Comparison of ENCODE assay signal across 1 cellular context in the genomic region with DNA sequence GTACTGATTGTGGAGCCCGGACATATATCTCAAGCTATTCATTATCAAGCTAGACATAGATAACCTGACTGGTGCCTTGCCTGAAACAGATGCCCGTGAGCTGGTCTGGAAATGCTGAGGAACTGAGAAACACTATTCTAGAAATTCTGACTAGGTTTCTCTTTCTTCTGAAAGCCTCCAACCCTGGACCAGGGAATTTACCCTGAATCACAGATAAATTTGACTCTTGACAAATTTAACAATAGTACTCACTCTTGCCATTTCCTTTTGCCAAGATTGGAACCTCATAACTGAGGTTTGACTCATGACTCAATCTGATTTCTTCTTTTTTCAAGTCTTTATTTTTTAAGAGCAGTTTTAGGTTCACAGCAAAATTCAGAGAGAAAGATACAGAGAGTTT.
TF ChIP-seq lines count a peak whose summit lies in the region.

No MANE protein-coding gene starts in this region.

TF ChIP-seq in GM12878, 131 proteins besides CTCF, POLR2A, EP300 and RAD21 (continued from another document and continues in another):
- TF ChIP-seq MYC (IDR thresholded peaks at IDR 0.05; ENCODE audit: insufficient read depth, insufficient read length, insufficient replicate concordance, low read length, severe bottlenecking): no peak
- no peak for TF ChIP-seq ZSCAN29 (IDR thresholded peaks at IDR 0.05)
- TF ChIP-seq KDM1A (IDR thresholded peaks at IDR 0.05; ENCODE audit: borderline replicate concordance): no peak
- TF ChIP-seq NR2F1 (conservative IDR thresholded peaks at IDR 0.05): no peak
- TF ChIP-seq, protein P1, sequence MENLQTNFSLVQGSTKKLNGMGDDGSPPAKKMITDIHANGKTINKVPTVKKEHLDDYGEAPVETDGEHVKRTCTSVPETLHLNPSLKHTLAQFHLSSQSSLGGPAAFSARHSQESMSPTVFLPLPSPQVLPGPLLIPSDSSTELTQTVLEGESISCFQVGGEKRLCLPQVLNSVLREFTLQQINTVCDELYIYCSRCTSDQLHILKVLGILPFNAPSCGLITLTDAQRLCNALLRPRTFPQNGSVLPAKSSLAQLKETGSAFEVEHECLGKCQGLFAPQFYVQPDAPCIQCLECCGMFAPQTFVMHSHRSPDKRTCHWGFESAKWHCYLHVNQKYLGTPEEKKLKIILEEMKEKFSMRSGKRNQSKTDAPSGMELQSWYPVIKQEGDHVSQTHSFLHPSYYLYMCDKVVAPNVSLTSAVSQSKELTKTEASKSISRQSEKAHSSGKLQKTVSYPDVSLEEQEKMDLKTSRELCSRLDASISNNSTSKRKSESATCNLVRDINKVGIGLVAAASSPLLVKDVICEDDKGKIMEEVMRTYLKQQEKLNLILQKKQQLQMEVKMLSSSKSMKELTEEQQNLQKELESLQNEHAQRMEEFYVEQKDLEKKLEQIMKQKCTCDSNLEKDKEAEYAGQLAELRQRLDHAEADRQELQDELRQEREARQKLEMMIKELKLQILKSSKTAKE (IDR thresholded peaks at IDR 0.05; ENCODE audit: low read depth, poor library complexity, severe bottlenecking): peak; percentile 70
- no peak for TF ChIP-seq SIN3A (IDR thresholded peaks at IDR 0.05; ENCODE audit: low read depth, low read length)
- TF ChIP-seq TCF3 (IDR thresholded peaks at IDR 0.05; ENCODE audit: borderline replicate concordance, insufficient read depth, low read depth, low read length): no peak
- TF ChIP-seq, protein P2, sequence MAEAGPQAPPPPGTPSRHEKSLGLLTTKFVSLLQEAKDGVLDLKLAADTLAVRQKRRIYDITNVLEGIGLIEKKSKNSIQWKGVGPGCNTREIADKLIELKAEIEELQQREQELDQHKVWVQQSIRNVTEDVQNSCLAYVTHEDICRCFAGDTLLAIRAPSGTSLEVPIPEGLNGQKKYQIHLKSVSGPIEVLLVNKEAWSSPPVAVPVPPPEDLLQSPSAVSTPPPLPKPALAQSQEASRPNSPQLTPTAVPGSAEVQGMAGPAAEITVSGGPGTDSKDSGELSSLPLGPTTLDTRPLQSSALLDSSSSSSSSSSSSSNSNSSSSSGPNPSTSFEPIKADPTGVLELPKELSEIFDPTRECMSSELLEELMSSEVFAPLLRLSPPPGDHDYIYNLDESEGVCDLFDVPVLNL (IDR thresholded peaks at IDR 0.05; ENCODE audit: low read depth, low read length): no peak
- TF ChIP-seq IKZF1 (conservative IDR thresholded peaks at IDR 0.05): peak; percentile 53
- TF ChIP-seq, protein P3, sequence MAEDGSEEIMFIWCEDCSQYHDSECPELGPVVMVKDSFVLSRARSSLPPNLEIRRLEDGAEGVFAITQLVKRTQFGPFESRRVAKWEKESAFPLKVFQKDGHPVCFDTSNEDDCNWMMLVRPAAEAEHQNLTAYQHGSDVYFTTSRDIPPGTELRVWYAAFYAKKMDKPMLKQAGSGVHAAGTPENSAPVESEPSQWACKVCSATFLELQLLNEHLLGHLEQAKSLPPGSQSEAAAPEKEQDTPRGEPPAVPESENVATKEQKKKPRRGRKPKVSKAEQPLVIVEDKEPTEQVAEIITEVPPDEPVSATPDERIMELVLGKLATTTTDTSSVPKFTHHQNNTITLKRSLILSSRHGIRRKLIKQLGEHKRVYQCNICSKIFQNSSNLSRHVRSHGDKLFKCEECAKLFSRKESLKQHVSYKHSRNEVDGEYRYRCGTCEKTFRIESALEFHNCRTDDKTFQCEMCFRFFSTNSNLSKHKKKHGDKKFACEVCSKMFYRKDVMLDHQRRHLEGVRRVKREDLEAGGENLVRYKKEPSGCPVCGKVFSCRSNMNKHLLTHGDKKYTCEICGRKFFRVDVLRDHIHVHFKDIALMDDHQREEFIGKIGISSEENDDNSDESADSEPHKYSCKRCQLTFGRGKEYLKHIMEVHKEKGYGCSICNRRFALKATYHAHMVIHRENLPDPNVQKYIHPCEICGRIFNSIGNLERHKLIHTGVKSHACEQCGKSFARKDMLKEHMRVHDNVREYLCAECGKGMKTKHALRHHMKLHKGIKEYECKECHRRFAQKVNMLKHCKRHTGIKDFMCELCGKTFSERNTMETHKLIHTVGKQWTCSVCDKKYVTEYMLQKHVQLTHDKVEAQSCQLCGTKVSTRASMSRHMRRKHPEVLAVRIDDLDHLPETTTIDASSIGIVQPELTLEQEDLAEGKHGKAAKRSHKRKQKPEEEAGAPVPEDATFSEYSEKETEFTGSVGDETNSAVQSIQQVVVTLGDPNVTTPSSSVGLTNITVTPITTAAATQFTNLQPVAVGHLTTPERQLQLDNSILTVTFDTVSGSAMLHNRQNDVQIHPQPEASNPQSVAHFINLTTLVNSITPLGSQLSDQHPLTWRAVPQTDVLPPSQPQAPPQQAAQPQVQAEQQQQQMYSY (CRISPR knock-in tag; IDR thresholded peaks at IDR 0.05): no peak
- no peak for TF ChIP-seq SMC3 (IDR thresholded peaks at IDR 0.05; ENCODE audit: borderline replicate concordance, low read length)
- no peak for TF ChIP-seq NBN (IDR thresholded peaks at IDR 0.05)
- TF ChIP-seq SREBF1 (IDR thresholded peaks at IDR 0.05; ENCODE audit: low read length): no peak
- TF ChIP-seq STAT3 (IDR thresholded peaks at IDR 0.05; ENCODE audit: low read depth, low read length): no peak
- no peak for TF ChIP-seq ZNF384 (IDR thresholded peaks at IDR 0.05; ENCODE audit: borderline replicate concordance, low read depth, low read length)
- TF ChIP-seq, protein P4, sequence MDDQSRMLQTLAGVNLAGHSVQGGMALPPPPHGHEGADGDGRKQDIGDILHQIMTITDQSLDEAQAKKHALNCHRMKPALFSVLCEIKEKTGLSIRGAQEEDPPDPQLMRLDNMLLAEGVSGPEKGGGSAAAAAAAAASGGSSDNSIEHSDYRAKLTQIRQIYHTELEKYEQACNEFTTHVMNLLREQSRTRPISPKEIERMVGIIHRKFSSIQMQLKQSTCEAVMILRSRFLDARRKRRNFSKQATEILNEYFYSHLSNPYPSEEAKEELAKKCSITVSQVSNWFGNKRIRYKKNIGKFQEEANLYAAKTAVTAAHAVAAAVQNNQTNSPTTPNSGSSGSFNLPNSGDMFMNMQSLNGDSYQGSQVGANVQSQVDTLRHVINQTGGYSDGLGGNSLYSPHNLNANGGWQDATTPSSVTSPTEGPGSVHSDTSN (IDR thresholded peaks at IDR 0.05; ENCODE audit: insufficient replicate concordance, low read depth, low read length): no peak
- peak in 1 of 2 experiments; percentile 68; a peak in 1 of 4 replicates for TF ChIP-seq ETV6 (conservative IDR thresholded peaks at IDR 0.05 in 1 of 2, IDR thresholded peaks at IDR 0.05 in 1 of 2; ENCODE audit: borderline replicate concordance in 1 of 2, low read depth in 1 of 2)
- TF ChIP-seq, protein P5, sequence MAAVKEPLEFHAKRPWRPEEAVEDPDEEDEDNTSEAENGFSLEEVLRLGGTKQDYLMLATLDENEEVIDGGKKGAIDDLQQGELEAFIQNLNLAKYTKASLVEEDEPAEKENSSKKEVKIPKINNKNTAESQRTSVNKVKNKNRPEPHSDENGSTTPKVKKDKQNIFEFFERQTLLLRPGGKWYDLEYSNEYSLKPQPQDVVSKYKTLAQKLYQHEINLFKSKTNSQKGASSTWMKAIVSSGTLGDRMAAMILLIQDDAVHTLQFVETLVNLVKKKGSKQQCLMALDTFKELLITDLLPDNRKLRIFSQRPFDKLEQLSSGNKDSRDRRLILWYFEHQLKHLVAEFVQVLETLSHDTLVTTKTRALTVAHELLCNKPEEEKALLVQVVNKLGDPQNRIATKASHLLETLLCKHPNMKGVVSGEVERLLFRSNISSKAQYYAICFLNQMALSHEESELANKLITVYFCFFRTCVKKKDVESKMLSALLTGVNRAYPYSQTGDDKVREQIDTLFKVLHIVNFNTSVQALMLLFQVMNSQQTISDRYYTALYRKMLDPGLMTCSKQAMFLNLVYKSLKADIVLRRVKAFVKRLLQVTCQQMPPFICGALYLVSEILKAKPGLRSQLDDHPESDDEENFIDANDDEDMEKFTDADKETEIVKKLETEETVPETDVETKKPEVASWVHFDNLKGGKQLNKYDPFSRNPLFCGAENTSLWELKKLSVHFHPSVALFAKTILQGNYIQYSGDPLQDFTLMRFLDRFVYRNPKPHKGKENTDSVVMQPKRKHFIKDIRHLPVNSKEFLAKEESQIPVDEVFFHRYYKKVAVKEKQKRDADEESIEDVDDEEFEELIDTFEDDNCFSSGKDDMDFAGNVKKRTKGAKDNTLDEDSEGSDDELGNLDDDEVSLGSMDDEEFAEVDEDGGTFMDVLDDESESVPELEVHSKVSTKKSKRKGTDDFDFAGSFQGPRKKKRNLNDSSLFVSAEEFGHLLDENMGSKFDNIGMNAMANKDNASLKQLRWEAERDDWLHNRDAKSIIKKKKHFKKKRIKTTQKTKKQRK (IDR thresholded peaks at IDR 0.05; ENCODE audit: low read depth, low read length): no peak
- TF ChIP-seq SMARCA5 (IDR thresholded peaks at IDR 0.05): no peak
- no peak for TF ChIP-seq TAF1 (IDR thresholded peaks at IDR 0.05; ENCODE audit: borderline replicate concordance, low read depth, low read length)
- TF ChIP-seq FOXM1 (IDR thresholded peaks at IDR 0.05; ENCODE audit: low read depth, low read length): peak; percentile 74
- TF ChIP-seq CREB1 (IDR thresholded peaks at IDR 0.05; ENCODE audit: low read depth): no peak
- no peak for TF ChIP-seq SMAD5 (IDR thresholded peaks at IDR 0.05; ENCODE audit: low read depth)
- no peak for TF ChIP-seq EZH2 (IDR thresholded peaks at IDR 0.05; ENCODE audit: borderline replicate concordance, control insufficient read depth, low read depth, low read length)
- TF ChIP-seq EGR1 (IDR thresholded peaks at IDR 0.05; ENCODE audit: borderline replicate concordance in 1 of 2, low read depth in 2 of 2, low read length in 2 of 2): no peak
- TF ChIP-seq MTA2 (IDR thresholded peaks at IDR 0.05; ENCODE audit: low read depth): peak; percentile 55; the same call in 1 of the 2 replicates
- TF ChIP-seq BACH1 (IDR thresholded peaks at IDR 0.05; ENCODE audit: borderline replicate concordance): no peak
- TF ChIP-seq, protein P6, sequence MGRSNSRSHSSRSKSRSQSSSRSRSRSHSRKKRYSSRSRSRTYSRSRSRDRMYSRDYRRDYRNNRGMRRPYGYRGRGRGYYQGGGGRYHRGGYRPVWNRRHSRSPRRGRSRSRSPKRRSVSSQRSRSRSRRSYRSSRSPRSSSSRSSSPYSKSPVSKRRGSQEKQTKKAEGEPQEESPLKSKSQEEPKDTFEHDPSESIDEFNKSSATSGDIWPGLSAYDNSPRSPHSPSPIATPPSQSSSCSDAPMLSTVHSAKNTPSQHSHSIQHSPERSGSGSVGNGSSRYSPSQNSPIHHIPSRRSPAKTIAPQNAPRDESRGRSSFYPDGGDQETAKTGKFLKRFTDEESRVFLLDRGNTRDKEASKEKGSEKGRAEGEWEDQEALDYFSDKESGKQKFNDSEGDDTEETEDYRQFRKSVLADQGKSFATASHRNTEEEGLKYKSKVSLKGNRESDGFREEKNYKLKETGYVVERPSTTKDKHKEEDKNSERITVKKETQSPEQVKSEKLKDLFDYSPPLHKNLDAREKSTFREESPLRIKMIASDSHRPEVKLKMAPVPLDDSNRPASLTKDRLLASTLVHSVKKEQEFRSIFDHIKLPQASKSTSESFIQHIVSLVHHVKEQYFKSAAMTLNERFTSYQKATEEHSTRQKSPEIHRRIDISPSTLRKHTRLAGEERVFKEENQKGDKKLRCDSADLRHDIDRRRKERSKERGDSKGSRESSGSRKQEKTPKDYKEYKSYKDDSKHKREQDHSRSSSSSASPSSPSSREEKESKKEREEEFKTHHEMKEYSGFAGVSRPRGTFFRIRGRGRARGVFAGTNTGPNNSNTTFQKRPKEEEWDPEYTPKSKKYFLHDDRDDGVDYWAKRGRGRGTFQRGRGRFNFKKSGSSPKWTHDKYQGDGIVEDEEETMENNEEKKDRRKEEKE (IDR thresholded peaks at IDR 0.05): no peak
- TF ChIP-seq NRF1 (conservative IDR thresholded peaks at IDR 0.05; ENCODE audit: low read depth, low read length): no peak
- TF ChIP-seq CHD1 (IDR thresholded peaks at IDR 0.05; ENCODE audit: low read depth, low read length): no peak
- no peak for TF ChIP-seq HDAC6 (IDR thresholded peaks at IDR 0.05; ENCODE audit: unreplicated experiment)
- TF ChIP-seq RFX5 (IDR thresholded peaks at IDR 0.05; ENCODE audit: low read depth, low read length): no peak
- TF ChIP-seq, protein P7, sequence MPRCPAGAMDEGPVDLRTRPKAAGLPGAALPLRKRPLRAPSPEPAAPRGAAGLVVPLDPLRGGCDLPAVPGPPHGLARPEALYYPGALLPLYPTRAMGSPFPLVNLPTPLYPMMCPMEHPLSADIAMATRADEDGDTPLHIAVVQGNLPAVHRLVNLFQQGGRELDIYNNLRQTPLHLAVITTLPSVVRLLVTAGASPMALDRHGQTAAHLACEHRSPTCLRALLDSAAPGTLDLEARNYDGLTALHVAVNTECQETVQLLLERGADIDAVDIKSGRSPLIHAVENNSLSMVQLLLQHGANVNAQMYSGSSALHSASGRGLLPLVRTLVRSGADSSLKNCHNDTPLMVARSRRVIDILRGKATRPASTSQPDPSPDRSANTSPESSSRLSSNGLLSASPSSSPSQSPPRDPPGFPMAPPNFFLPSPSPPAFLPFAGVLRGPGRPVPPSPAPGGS (IDR thresholded peaks at IDR 0.05; ENCODE audit: borderline replicate concordance, insufficient read depth, low read depth, low read length, poor library complexity, severe bottlenecking): no peak
- no peak for TF ChIP-seq ZNF207 (IDR thresholded peaks at IDR 0.05; ENCODE audit: borderline replicate concordance)
- no peak for TF ChIP-seq TCF12 (IDR thresholded peaks at IDR 0.05; ENCODE audit: low read depth, low read length)
- TF ChIP-seq, protein P8, sequence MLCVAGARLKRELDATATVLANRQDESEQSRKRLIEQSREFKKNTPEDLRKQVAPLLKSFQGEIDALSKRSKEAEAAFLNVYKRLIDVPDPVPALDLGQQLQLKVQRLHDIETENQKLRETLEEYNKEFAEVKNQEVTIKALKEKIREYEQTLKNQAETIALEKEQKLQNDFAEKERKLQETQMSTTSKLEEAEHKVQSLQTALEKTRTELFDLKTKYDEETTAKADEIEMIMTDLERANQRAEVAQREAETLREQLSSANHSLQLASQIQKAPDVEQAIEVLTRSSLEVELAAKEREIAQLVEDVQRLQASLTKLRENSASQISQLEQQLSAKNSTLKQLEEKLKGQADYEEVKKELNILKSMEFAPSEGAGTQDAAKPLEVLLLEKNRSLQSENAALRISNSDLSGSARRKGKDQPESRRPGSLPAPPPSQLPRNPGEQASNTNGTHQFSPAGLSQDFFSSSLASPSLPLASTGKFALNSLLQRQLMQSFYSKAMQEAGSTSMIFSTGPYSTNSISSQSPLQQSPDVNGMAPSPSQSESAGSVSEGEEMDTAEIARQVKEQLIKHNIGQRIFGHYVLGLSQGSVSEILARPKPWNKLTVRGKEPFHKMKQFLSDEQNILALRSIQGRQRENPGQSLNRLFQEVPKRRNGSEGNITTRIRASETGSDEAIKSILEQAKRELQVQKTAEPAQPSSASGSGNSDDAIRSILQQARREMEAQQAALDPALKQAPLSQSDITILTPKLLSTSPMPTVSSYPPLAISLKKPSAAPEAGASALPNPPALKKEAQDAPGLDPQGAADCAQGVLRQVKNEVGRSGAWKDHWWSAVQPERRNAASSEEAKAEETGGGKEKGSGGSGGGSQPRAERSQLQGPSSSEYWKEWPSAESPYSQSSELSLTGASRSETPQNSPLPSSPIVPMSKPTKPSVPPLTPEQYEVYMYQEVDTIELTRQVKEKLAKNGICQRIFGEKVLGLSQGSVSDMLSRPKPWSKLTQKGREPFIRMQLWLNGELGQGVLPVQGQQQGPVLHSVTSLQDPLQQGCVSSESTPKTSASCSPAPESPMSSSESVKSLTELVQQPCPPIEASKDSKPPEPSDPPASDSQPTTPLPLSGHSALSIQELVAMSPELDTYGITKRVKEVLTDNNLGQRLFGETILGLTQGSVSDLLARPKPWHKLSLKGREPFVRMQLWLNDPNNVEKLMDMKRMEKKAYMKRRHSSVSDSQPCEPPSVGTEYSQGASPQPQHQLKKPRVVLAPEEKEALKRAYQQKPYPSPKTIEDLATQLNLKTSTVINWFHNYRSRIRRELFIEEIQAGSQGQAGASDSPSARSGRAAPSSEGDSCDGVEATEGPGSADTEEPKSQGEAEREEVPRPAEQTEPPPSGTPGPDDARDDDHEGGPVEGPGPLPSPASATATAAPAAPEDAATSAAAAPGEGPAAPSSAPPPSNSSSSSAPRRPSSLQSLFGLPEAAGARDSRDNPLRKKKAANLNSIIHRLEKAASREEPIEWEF (IDR thresholded peaks at IDR 0.05; ENCODE audit: insufficient replicate concordance, low read depth, low read length): no peak
- TF ChIP-seq SREBF2 (IDR thresholded peaks at IDR 0.05; ENCODE audit: low read length): no peak
